Comparison of ENCODE assay signal across 14 cellular contexts in genomic region chrX:63918611-63919010, GRCh38.
DNase-seq lines count a peak whose midpoint lies in the region; ATAC-seq and TF ChIP-seq lines count a peak whose summit lies in the region.
"Had no signal": no experiment of that assay in that cellular context is flagged by ENCODE, and none has a peak within 500 bp of the region (broad histone marks: within the 10 kb centered on the region; RNA-seq: fewer than 3 reads in every experiment).

No MANE protein-coding gene starts in this region.

- no peaks in the 10 kb centered on the region for H3K36me3 ChIP-seq in GM06990 (ENCODE audit: control insufficient read depth, insufficient read depth, low read length)

- DNase-seq in GM06990 (ENCODE audit: extremely low read depth, insufficient read length) (no peak), NCI-H82 (lab: John Stamatoyannopoulos, UW) (peak; percentile 64), choroid plexus epithelial cell (ENCODE audit: low read depth) (peak; percentile 10), T-helper 1 cell (no peak), NCI-H1048 (lab: John Stamatoyannopoulos, UW) (no peak)
- DNase-seq: NCI-H1436 treated with DMSO at 0.1 percent for 48 hours; posterior cingulate gyrus; stimulated activated CD4-positive, alpha-beta T cell treated with anti-CD3 and anti-CD28 coated beads, Interleukin-2, amount 100 ng/mL, for 24 hours; stimulated activated naive CD4-positive, alpha-beta T cell had no signal

- H3K4me1 Mint-ChIP-seq in stimulated activated memory B cell treated with anti-CD40 and anti-IgM and Interleukin-4, amounts not matched to agents 10 μg/mL and 1 μg/mL and 100 μg/mL, for 72 hours, result peaks cover 6% of the 10 kb centered on the region
- H3K4me1 Mint-ChIP-seq: B cell, mesothelial cell of epicardium had no signal

- H3K27me3 Mint-ChIP-seq in stimulated activated memory B cell treated with anti-CD40 and anti-IgM and Interleukin-4, amounts not matched to agents 10 μg/mL and 1 μg/mL and 100 μg/mL, for 72 hours, result no peaks in the 10 kb centered on the region
- H3K27me3 Mint-ChIP-seq: B cell had no signal

- ATAC-seq in GM21576 (IDR thresholded peaks at IDR 0.05; ENCODE audit: unreplicated experiment), result no peak
- no peak for ATAC-seq in stimulated activated memory B cell treated with anti-CD40 and anti-IgM and Interleukin-4, amounts not matched to agents 10 μg/mL and 1 μg/mL and 100 μg/mL, for 72 hours

- H3K9me3 Mint-ChIP-seq in stimulated activated memory B cell treated with anti-CD40 and anti-IgM and Interleukin-4, amounts not matched to agents 10 μg/mL and 1 μg/mL and 100 μg/mL, for 72 hours, result peaks cover 4% of the 10 kb centered on the region

- H3K4me3 ChIP-seq in GM06990 (replicated peaks; ENCODE audit: low read depth, low read length) (no peak overlapping the region), choroid plexus epithelial cell (ENCODE audit: low read depth, low read length) (no peak overlapping the region)

- H3K27ac ChIP-seq in 22Rv1, result no peak overlapping the region

- H3K27ac Mint-ChIP-seq in stimulated activated memory B cell treated with anti-CD40 and anti-IgM and Interleukin-4, amounts not matched to agents 10 μg/mL and 1 μg/mL and 100 μg/mL, for 72 hours, result no peak overlapping the region
- H3K27ac Mint-ChIP-seq: B cell, mesothelial cell of epicardium had no signal

- no peaks in the 10 kb centered on the region for H3K36me3 Mint-ChIP-seq in stimulated activated memory B cell treated with anti-CD40 and anti-IgM and Interleukin-4, amounts not matched to agents 10 μg/mL and 1 μg/mL and 100 μg/mL, for 72 hours

- H3K27me3 ChIP-seq in GM06990 (replicated peaks; ENCODE audit: control insufficient read depth, insufficient read depth, low read length), result no peaks in the 10 kb centered on the region

- TF ChIP-seq CTCF in 22Rv1 (IDR thresholded peaks at IDR 0.05) (peak; percentile 16; the same call in 1 of the 2 replicates), GM06990 (IDR thresholded peaks at IDR 0.05; ENCODE audit: insufficient read depth, low read length, poor library complexity, severe bottlenecking) (peak; percentile 10), choroid plexus epithelial cell (conservative IDR thresholded peaks at IDR 0.05; ENCODE audit: low read depth, low read length) (no peak)

- no peak overlapping the region for H3K4me3 Mint-ChIP-seq in stimulated activated memory B cell treated with anti-CD40 and anti-IgM and Interleukin-4, amounts not matched to agents 10 μg/mL and 1 μg/mL and 100 μg/mL, for 72 hours
- H3K4me3 Mint-ChIP-seq: B cell, mesothelial cell of epicardium had no signal

Comparison
In these comparisons a context has a peak if more than half of its experiments do, and no peak if none do; other contexts are left out.
1. DNase-seq: peak in NCI-H82 (single experiment) and choroid plexus epithelial cell (single experiment); none in GM06990 (single experiment), T-helper 1 cell (0 of 5) and NCI-H1048 (single experiment).